10 cellular contexts compared by ENCODE assay signal in genomic region chr9:34610434-34611206, GRCh38. TPM values are rescaled to one million over a fixed set of nuclear protein-coding genes. Genes with fewer than 3 reads are reported as not detected.
DNase-seq lines count a peak whose midpoint lies in the region; TF ChIP-seq lines count a peak whose summit lies in the region.
"Had no signal": no experiment of that assay in that cellular context is flagged by ENCODE, and none has a peak within 500 bp of the region (broad histone marks: within the 10 kb centered on the region; RNA-seq: fewer than 3 reads in every experiment).

No MANE protein-coding gene starts in this region.

- H3K9ac ChIP-seq in OCI-LY3 (ENCODE audit: low read length) = peak overlapping the region; percentile 98; the same call in 1 of the 2 replicates

- TF ChIP-seq CTCF in GM12864 (IDR thresholded peaks at IDR 0.05; ENCODE audit: low read depth, low read length, missing control alignments) = no peak
- no peak for TF ChIP-seq CTCF in OCI-LY3 (IDR thresholded peaks at IDR 0.05; ENCODE audit: low read depth, low read length)
- TF ChIP-seq CTCF in epithelial cell of esophagus (IDR thresholded peaks at IDR 0.05; ENCODE audit: insufficient read depth, low read depth, low read length, missing control alignments) = no peak
- TF ChIP-seq CTCF in osteocyte (IDR thresholded peaks at IDR 0.05) = no peak

- peaks cover 11% of the 10 kb centered on the region for H3K4me1 ChIP-seq in OCI-LY3 (ENCODE audit: low read length)

- peak overlapping the region; percentile 26 for H3K4me3 Mint-ChIP-seq in osteocyte (ENCODE audit: unreplicated experiment)

- H3K4me3 ChIP-seq in GM12864 (ENCODE audit: low read depth, low read length) (peak overlapping the region; percentile 72), OCI-LY3 (ENCODE audit: low read length) (peak overlapping the region; percentile 98), epithelial cell of esophagus (ENCODE audit: low read length) (peak overlapping the region; percentile 91)

- H3K9me3 ChIP-seq in OCI-LY3 (ENCODE audit: insufficient read depth, low read length) = no peaks in the 10 kb centered on the region

- H3K27me3 ChIP-seq in OCI-LY3 (ENCODE audit: low read depth, low read length) = no peaks in the 10 kb centered on the region

- no peaks in the 10 kb centered on the region for H3K9me3 Mint-ChIP-seq in osteocyte (ENCODE audit: unreplicated experiment)

- H3K27me3 Mint-ChIP-seq in osteocyte (ENCODE audit: unreplicated experiment) = no peaks in the 10 kb centered on the region

- peaks cover 10% of the 10 kb centered on the region for H3K36me3 ChIP-seq in OCI-LY3 (replicated peaks; ENCODE audit: low read depth, low read length)

- DNase-seq in GM12864 (ENCODE audit: low read depth) (no peak), epithelial cell of esophagus (ENCODE audit: low read depth) (no peak), osteocyte (ENCODE audit: extremely low spot score, unreplicated experiment) (no peak), midbrain (lab: John Stamatoyannopoulos, UW) (no peak), NOMO-1 (lab: John Stamatoyannopoulos, UW; ENCODE audit: unreplicated experiment in 2 of 2) (no peak), hippocampal formation (lab: John Stamatoyannopoulos, UW) (no peak)
- DNase-seq in stimulated activated CD4-positive, alpha-beta T cell treated with anti-CD3 and anti-CD28 coated beads, Interleukin-15, amount 100 ng/mL, for 24 hours = no peak

- peaks cover 5% of the 10 kb centered on the region for H3K36me3 Mint-ChIP-seq in osteocyte (ENCODE audit: unreplicated experiment)

- H3K27ac ChIP-seq in OCI-LY3 (ENCODE audit: low read length) = no peak overlapping the region

- H3K79me2 ChIP-seq in OCI-LY3 (ENCODE audit: low read length) = peaks cover 13% of the 10 kb centered on the region

- peak overlapping the region; percentile 96 for H3K4me2 ChIP-seq in OCI-LY3 (ENCODE audit: low read length)

- H3K4me1 Mint-ChIP-seq in osteocyte (ENCODE audit: unreplicated experiment) = peaks cover 19% of the 10 kb centered on the region

- no peak overlapping the region for H3K27ac Mint-ChIP-seq in osteocyte (ENCODE audit: unreplicated experiment)

- no peaks in the 10 kb centered on the region for H4K20me1 ChIP-seq in OCI-LY3 (ENCODE audit: insufficient read depth, low read length)

- H2AFZ ChIP-seq in OCI-LY3 (ENCODE audit: low read depth, low read length) = no peak overlapping the region

RNA-seq across cellular contexts. Expression of gene RPP25L, which starts 1.3 kb away (rescaled TPM):
- total RNA-seq in osteocyte = 14.4 and 16.2 TPM in 2 replicates

RNA-seq across cellular contexts. Expression of gene DCTN3, which starts 9.7 kb away (rescaled TPM):
- total RNA-seq in osteocyte = 97.0 and 105 TPM in 2 replicates

RNA-seq across cellular contexts. Expression of gene ARID3C, which starts 18.2 kb away (rescaled TPM):
- total RNA-seq in osteocyte = not detected in 2 replicates
- total RNA-seq: NCI-H460, right cardiac atrium had no signal

RNA-seq across cellular contexts. Expression of gene CNTFR, which starts 21.1 kb away (rescaled TPM):
- 0.18 TPM in 1 of 2 replicates, not detected in the other for total RNA-seq in osteocyte
- total RNA-seq: NCI-H460 had no signal

RNA-seq across cellular contexts. Expression of gene SIGMAR1, which starts 27.0 kb away (rescaled TPM):
- 71.9 and 76.7 TPM in 2 replicates for total RNA-seq in osteocyte
